33 cellular contexts compared by ENCODE assay signal in the genomic region with DNA sequence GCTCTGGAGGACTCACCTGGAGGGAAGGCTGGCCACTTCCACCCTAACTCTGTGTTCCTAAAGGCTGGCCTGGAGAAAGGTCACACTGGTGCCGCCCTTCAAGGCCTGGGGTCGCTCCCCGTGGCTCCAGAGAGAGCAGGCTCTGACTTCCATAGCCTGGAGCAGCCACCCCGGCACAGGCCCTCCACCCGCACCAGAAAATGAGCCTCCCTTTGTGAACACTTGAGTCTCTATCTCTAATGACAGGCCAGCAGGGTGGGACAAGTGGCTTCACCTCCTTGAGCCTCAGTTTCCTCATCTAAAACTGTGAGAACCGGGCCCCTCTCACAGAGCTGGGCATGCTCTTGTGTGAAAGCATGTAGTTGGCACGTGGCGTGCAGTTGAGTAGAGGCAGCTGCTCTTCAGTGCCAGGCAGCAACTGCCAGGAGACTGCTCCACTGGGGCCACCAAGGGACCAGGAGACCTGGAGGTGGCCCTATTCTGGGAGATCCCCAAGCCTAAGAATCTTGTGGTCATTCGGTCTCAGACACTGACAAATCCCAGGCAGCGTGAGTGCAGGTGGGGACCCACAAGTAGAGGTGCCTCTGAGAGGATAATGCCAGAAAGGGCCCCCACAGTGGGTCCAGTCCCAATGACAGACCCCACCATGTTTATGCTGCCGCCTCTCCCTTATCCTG.
"Had no signal": no experiment of that assay in that cellular context is flagged by ENCODE, and none has a peak within 500 bp of the region (broad histone marks: within the 10 kb centered on the region; RNA-seq: fewer than 3 reads in every experiment).

No MANE protein-coding gene starts in this region.

- ATAC-seq: activated CD8-positive, alpha-beta T cell treated with anti-CD3 and anti-CD28 coated beads for 36 hours; activated T-cell treated with anti-CD3 and anti-CD28 coated beads, Interleukin-2, amount 50 U/mL, for 72 hours; activated T-helper 17 cell treated with anti-CD3 and anti-CD28 coated beads, Interleukin-2, amount 50 U/mL, for 72 hours had no signal

- H3K9me3 Mint-ChIP-seq: activated CD8-positive, alpha-beta T cell treated with anti-CD3 and anti-CD28 coated beads for 36 hours; activated naive CD8-positive, alpha-beta T cell treated with anti-CD3 and anti-CD28 coated beads for 36 hours; activated T-cell treated with anti-CD3 and anti-CD28 coated beads, Interleukin-2, amount 50 U/mL, for 72 hours; activated T-helper 17 cell treated with anti-CD3 and anti-CD28 coated beads, Interleukin-2, amount 50 U/mL, for 72 hours; brain; IgD-negative memory B cell had no signal

- DNase-seq: activated CD4-positive, alpha-beta T cell treated with anti-CD3 and anti-CD28 coated beads for 1 hour; activated CD4-positive, alpha-beta T cell treated with anti-CD3 and anti-CD28 coated beads for 48 hours; activated CD4-positive, alpha-beta T cell treated with anti-CD3 and anti-CD28 coated beads, Interleukin-2, amount 50 U/mL, for 4 hours; activated CD4-positive, CD25-positive, alpha-beta regulatory T cell; activated CD8-positive, alpha-beta T cell treated with anti-CD3 and anti-CD28 coated beads for 36 hours; activated effector memory CD4-positive, alpha-beta T cell treated with anti-CD3 and anti-CD28 coated beads, Interleukin-2, amount 50 U/mL, for 16 hours; activated naive CD4-positive, alpha-beta T cell; activated naive CD4-positive, alpha-beta T cell treated with anti-CD3 and anti-CD28 coated beads, Interleukin-2, amount 50 U/mL, for 16 hours; activated naive CD8-positive, alpha-beta T cell treated with anti-CD3 and anti-CD28 coated beads for 36 hours; activated T-cell treated with anti-CD3 and anti-CD28 coated beads, Interleukin-2, amount 50 U/mL, for 1 hour; activated T-cell treated with anti-CD3 and anti-CD28 coated beads, Interleukin-2, amount 50 U/mL, for 72 hours; caudate nucleus; Kasumi-1; KG1; MM.1S; MV-4-11; NCI-H1092; NCI-H1436 treated with DMSO at 0.1 percent for 48 hours; NCI-H1694 treated with DMSO at 0.1 percent for 48 hours; NCI-H2029; NCI-H345; NCI-H526; NCI-H748 treated with DMSO at 0.1 percent for 48 hours; OCI-M1; SW 1271; T-helper 1 cell; T-helper 2 cell; T-helper 9 cell; WERI-Rb-1 had no signal

- FAIRE-seq: bronchial epithelial cell had no signal

- H3K27ac Mint-ChIP-seq: activated CD8-positive, alpha-beta T cell treated with anti-CD3 and anti-CD28 coated beads for 36 hours; activated naive CD8-positive, alpha-beta T cell treated with anti-CD3 and anti-CD28 coated beads for 36 hours; activated T-cell treated with anti-CD3 and anti-CD28 coated beads, Interleukin-2, amount 50 U/mL, for 72 hours; activated T-helper 17 cell treated with anti-CD3 and anti-CD28 coated beads, Interleukin-2, amount 50 U/mL, for 72 hours; IgD-negative memory B cell had no signal

- H3K4me3 Mint-ChIP-seq: activated CD8-positive, alpha-beta T cell treated with anti-CD3 and anti-CD28 coated beads for 36 hours; activated naive CD8-positive, alpha-beta T cell treated with anti-CD3 and anti-CD28 coated beads for 36 hours; activated T-cell treated with anti-CD3 and anti-CD28 coated beads, Interleukin-2, amount 50 U/mL, for 72 hours; activated T-helper 17 cell treated with anti-CD3 and anti-CD28 coated beads, Interleukin-2, amount 50 U/mL, for 72 hours; brain; IgD-negative memory B cell had no signal

- H3K4me1 Mint-ChIP-seq: activated T-helper 17 cell treated with anti-CD3 and anti-CD28 coated beads, Interleukin-2, amount 50 U/mL, for 72 hours; brain; IgD-negative memory B cell had no signal

- H3K36me3 ChIP-seq: WERI-Rb-1 had no signal

- H3K27me3 Mint-ChIP-seq: activated CD8-positive, alpha-beta T cell treated with anti-CD3 and anti-CD28 coated beads for 36 hours; activated T-helper 17 cell treated with anti-CD3 and anti-CD28 coated beads, Interleukin-2, amount 50 U/mL, for 72 hours; IgD-negative memory B cell had no signal

- H3K36me3 Mint-ChIP-seq: activated naive CD8-positive, alpha-beta T cell treated with anti-CD3 and anti-CD28 coated beads for 36 hours had no signal

- H3K27ac ChIP-seq: WERI-Rb-1 had no signal
